Comparison of ENCODE assay signal across 8 cellular contexts in genomic region chr18:22171263-22171838, GRCh38. TPM values are rescaled to one million over a fixed set of nuclear protein-coding genes. Genes with fewer than 3 reads are reported as not detected.
DNase-seq lines count a peak whose midpoint lies in the region; TF ChIP-seq lines count a peak whose summit lies in the region.

No MANE protein-coding gene starts in this region.

- no peaks in the 10 kb centered on the region for H3K36me3 ChIP-seq in H7 (replicated peaks; ENCODE audit: control insufficient read depth, insufficient read depth, low read length)
- H3K36me3 ChIP-seq in kidney epithelial cell (ENCODE audit: control insufficient read depth, insufficient read depth, low read length): no peaks in the 10 kb centered on the region
- no peaks in the 10 kb centered on the region for H3K36me3 ChIP-seq in smooth muscle cell (ENCODE audit: low read depth)
- H3K36me3 ChIP-seq in CD4-positive, alpha-beta memory T cell (ENCODE audit: insufficient read depth, low read length): no peaks in the 10 kb centered on the region

- peak overlapping the region; percentile 61 for H3K4me3 ChIP-seq in H7 (ENCODE audit: insufficient read depth, low read depth, low read length)
- peak overlapping the region; percentile 52 for H3K4me3 ChIP-seq in kidney epithelial cell (ENCODE audit: low read depth, low read length)
- peak overlapping the region; percentile 92 for H3K4me3 ChIP-seq in smooth muscle cell
- peak overlapping the region in 1 of 2 donors; percentile 37 for H3K4me3 ChIP-seq in CD4-positive, alpha-beta memory T cell (ENCODE audit: low read length in 2 of 2)

- BruUV-seq in MCF 10A (replicated peaks; lab: Mats Ljungman, UMichigan): no TSS peak

- peak overlapping the region; percentile 70 for H3K27ac ChIP-seq in smooth muscle cell (ENCODE audit: low read depth)
- no peak overlapping the region for H3K27ac ChIP-seq in CD4-positive, alpha-beta memory T cell (ENCODE audit: low read depth, low read length)

- H3K4me2 ChIP-seq in smooth muscle cell: peak overlapping the region; percentile 96

- no peak overlapping the region for H3K27ac Mint-ChIP-seq in MCF 10A (ENCODE audit: low read depth, unreplicated experiment)
- no peak overlapping the region for H3K27ac Mint-ChIP-seq in CD4-positive, alpha-beta memory T cell

- peaks cover 7% of the 10 kb centered on the region for H3K4me1 ChIP-seq in smooth muscle cell (ENCODE audit: low read depth)
- H3K4me1 ChIP-seq in CD4-positive, alpha-beta memory T cell (ENCODE audit: insufficient read depth, low read length): peaks cover 14% of the 10 kb centered on the region

- H2AFZ ChIP-seq in smooth muscle cell (ENCODE audit: low read depth): no peak overlapping the region

- H3K4me1 Mint-ChIP-seq in MCF 10A (ENCODE audit: insufficient read depth, unreplicated experiment): peaks cover 6% of the 10 kb centered on the region
- H3K4me1 Mint-ChIP-seq in CD4-positive, alpha-beta memory T cell: peaks cover 15 to 29% (median 18%) of the 10 kb centered on the region in 4 donors

- POLR2A ChIA-PET in MCF 10A (lab: Yijun Ruan, JAX): interaction anchor here (0.8 kb wide), 1 partner anchor 384 kb away, joined by 4 read pairs; no protein-coding TSS in a partner anchor
- POLR2A ChIA-PET in CD4-positive, alpha-beta memory T cell (lab: Charles Lee; ENCODE audit: partially characterized antibody): no interaction called here

- CTCF ChIA-PET in MCF 10A (lab: Yijun Ruan, JAX): interaction anchor here (0.5 to 1.7 kb wide), 3 partner anchors 11 to 392 kb away, joined by 3 to 7 read pairs (median 3); no protein-coding TSS in a partner anchor
- CTCF ChIA-PET in CD4-positive, alpha-beta memory T cell (lab: Charles Lee; ENCODE audit: partially characterized antibody): no interaction called here

- peaks cover 8% of the 10 kb centered on the region for H3K36me3 Mint-ChIP-seq in MCF 10A (ENCODE audit: insufficient read depth, unreplicated experiment)
- H3K36me3 Mint-ChIP-seq in CD4-positive, alpha-beta memory T cell: peaks cover 0 to 2% of the 10 kb centered on the region in 2 donors

- H3K4me3 Mint-ChIP-seq in MCF 10A (ENCODE audit: unreplicated experiment): peak overlapping the region; percentile 97
- H3K4me3 Mint-ChIP-seq in CD4-positive, alpha-beta memory T cell: peak overlapping the region in 1 of 8 donors; percentile 87

- no peaks in the 10 kb centered on the region for H3K9me3 ChIP-seq in smooth muscle cell (replicated peaks; ENCODE audit: low read depth)
- H3K9me3 ChIP-seq in CD4-positive, alpha-beta memory T cell (ENCODE audit: control insufficient read depth in 1 of 2, low read length in 2 of 2): no peaks in the 10 kb centered on the region

- TF ChIP-seq CTCF in MCF 10A (IDR thresholded peaks at IDR 0.05; ENCODE audit: unreplicated experiment): no peak
- no peak for TF ChIP-seq CTCF in kidney epithelial cell (IDR thresholded peaks at IDR 0.05; ENCODE audit: insufficient read depth, low read length, poor library complexity, severe bottlenecking)
- TF ChIP-seq CTCF in smooth muscle cell (IDR thresholded peaks at IDR 0.05; ENCODE audit: borderline replicate concordance, insufficient read depth, poor library complexity, severe bottlenecking): no peak

- H3K9ac ChIP-seq in smooth muscle cell (ENCODE audit: low read depth): peak overlapping the region; percentile 89

- H3K27me3 ChIP-seq in H7 (ENCODE audit: control insufficient read depth, insufficient read depth, low read length): peaks cover 97% of the 10 kb centered on the region
- H3K27me3 ChIP-seq in kidney epithelial cell (ENCODE audit: control insufficient read depth, insufficient read depth, low read length): peaks cover 65% of the 10 kb centered on the region
- no peaks in the 10 kb centered on the region for H3K27me3 ChIP-seq in smooth muscle cell (ENCODE audit: low read depth)
- H3K27me3 ChIP-seq in CD4-positive, alpha-beta memory T cell (ENCODE audit: insufficient read depth, low read length): peaks cover 38% of the 10 kb centered on the region

- intact Hi-C loops in MCF 10A (cut with micrococcal nuclease): no loop called here
- intact Hi-C loops in CD4-positive, alpha-beta memory T cell (cut with micrococcal nuclease): loop anchor here (5.0 kb wide), 1 partner anchor 191 kb away; no protein-coding TSS in a partner anchor

- peaks cover 77% of the 10 kb centered on the region for H3K79me2 ChIP-seq in smooth muscle cell (ENCODE audit: low read depth)

- no peaks in the 10 kb centered on the region for H3K27me3 Mint-ChIP-seq in MCF 10A (ENCODE audit: insufficient read depth, unreplicated experiment)
- peaks cover 52 to 60% of the 10 kb centered on the region in 2 donors for H3K27me3 Mint-ChIP-seq in CD4-positive, alpha-beta memory T cell

- 1% methylated on average over 49 of the region's 73 CpGs for WGBS in smooth muscle cell (ENCODE audit: low lambda C conversion rate)

- DNase-seq in H7 (peak; percentile 68), MCF 10A (ENCODE audit: unreplicated experiment) (no peak), kidney epithelial cell (ENCODE audit: low read depth) (no peak), smooth muscle cell (lab: John Stamatoyannopoulos, UW; ENCODE audit: unreplicated experiment) (no peak), NCI-H510A treated with DMSO at 0.1 percent for 48 hours (lab: John Stamatoyannopoulos, UW) (no peak), mesenteric fat pad (ENCODE audit: low spot score) (no peak)
- no peak for DNase-seq in stimulated activated CD4-positive, alpha-beta T cell treated with anti-CD3 and anti-CD28 coated beads, Interleukin-12 subunit alpha, Interleukin-12 subunit beta, amount 100 ng/mL, for 4 hours
- DNase-seq in CD4-positive, alpha-beta memory T cell: no peak

- peaks cover 4% of the 10 kb centered on the region for H3F3A ChIP-seq in smooth muscle cell (ENCODE audit: low read depth)

- no peaks in the 10 kb centered on the region for H3K9me3 Mint-ChIP-seq in MCF 10A (ENCODE audit: unreplicated experiment)
- H3K9me3 Mint-ChIP-seq in CD4-positive, alpha-beta memory T cell: peaks cover 0 to 5% (median under 1%) of the 10 kb centered on the region in 8 donors

- peaks cover 64% of the 10 kb centered on the region for H4K20me1 ChIP-seq in smooth muscle cell (ENCODE audit: low read depth)

RNA-seq across cellular contexts. Expression of gene GATA6, which starts 2.0 kb away (rescaled TPM):
- 8.8 and 37.7 TPM in 2 replicates for total RNA-seq in H7 (2014; rRNA removed; shearing (Covaris generic))
- total RNA-seq in MCF 10A (2022): 6.7 and 14.0 TPM in 2 replicates
- 2.5 TPM in 2 replicates for total RNA-seq in kidney epithelial cell
- 48.5 and 52.5 TPM in 2 replicates for total RNA-seq in smooth muscle cell
- 39.2 and 49.9 TPM in 2 replicates for polyA plus RNA-seq in smooth muscle cell
- total RNA-seq in mesenteric fat pad: 26.6 TPM
- not detected for total RNA-seq in CD4-positive, alpha-beta memory T cell
- not detected for polyA plus RNA-seq in CD4-positive, alpha-beta memory T cell
